Comparison of ENCODE assay signal across 8 cellular contexts in the genomic region with DNA sequence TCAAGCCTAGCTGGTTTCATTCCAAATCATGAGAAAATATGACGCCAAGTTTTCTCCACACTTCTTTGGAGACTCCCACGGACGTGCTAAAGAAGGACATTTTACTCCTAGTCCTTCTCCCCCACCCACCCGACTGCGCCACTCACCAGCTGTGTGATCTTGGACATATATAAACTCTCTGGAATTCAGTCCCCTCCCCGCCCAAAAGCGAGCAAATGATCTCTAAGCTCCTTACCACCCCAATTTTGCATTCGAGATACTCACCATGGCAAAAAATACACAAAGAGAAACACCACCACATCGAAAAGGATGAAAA. TPM values are rescaled to one million over a fixed set of nuclear protein-coding genes. Genes with fewer than 3 reads are reported as not detected.
DNase-seq lines count a peak whose midpoint lies in the region; ATAC-seq, FAIRE-seq and TF ChIP-seq lines count a peak whose summit lies in the region.

No MANE protein-coding gene starts in this region.

- H3K4me3 Mint-ChIP-seq in astrocyte (ENCODE audit: unreplicated experiment) = peak overlapping the region; percentile 99

- FAIRE-seq in astrocyte (lab: Jason Lieb, UNC) = no peak

- peak overlapping the region; percentile 49 for H3K4me2 ChIP-seq in KMS-11
- H3K4me2 ChIP-seq in astrocyte (ENCODE audit: low read length) = peak overlapping the region; percentile 97

- H3K27me3 Mint-ChIP-seq in astrocyte (ENCODE audit: low read depth, unreplicated experiment) = no peaks in the 10 kb centered on the region

- peak overlapping the region; percentile 74 for H2AFZ ChIP-seq in KMS-11 (ENCODE audit: low read depth)
- H2AFZ ChIP-seq in astrocyte (ENCODE audit: low read depth, low read length) = peak overlapping the region; percentile 91

- no peaks in the 10 kb centered on the region for H3K27me3 ChIP-seq in KMS-11 (ENCODE audit: insufficient read depth, low read depth)
- no peaks in the 10 kb centered on the region for H3K27me3 ChIP-seq in astrocyte (ENCODE audit: insufficient read depth, low read length)

- peak; percentile 17 for ATAC-seq in GM21529 (IDR thresholded peaks at IDR 0.05; ENCODE audit: unreplicated experiment)

- H3K27ac Mint-ChIP-seq in astrocyte (ENCODE audit: unreplicated experiment) = peak overlapping the region; percentile 97

- H3K9ac ChIP-seq in KMS-11 = peak overlapping the region; percentile 78
- H3K9ac ChIP-seq in astrocyte (ENCODE audit: low read length) = peak overlapping the region; percentile 96

- no peaks in the 10 kb centered on the region for H3K36me3 ChIP-seq in KMS-11 (ENCODE audit: insufficient read depth)
- peaks cover 14% of the 10 kb centered on the region for H3K36me3 ChIP-seq in astrocyte (ENCODE audit: insufficient read depth, low read length)

- H4K20me1 ChIP-seq in KMS-11 (ENCODE audit: insufficient read depth) = no peaks in the 10 kb centered on the region
- no peaks in the 10 kb centered on the region for H4K20me1 ChIP-seq in astrocyte (ENCODE audit: insufficient read depth, low read length)

- H3K4me1 Mint-ChIP-seq in astrocyte (ENCODE audit: low read depth, unreplicated experiment) = peaks cover 6% of the 10 kb centered on the region

- peaks cover 15% of the 10 kb centered on the region for H3K4me1 ChIP-seq in KMS-11 (ENCODE audit: low read depth, poor library complexity, severe bottlenecking)
- H3K4me1 ChIP-seq in astrocyte (ENCODE audit: insufficient read depth, low read length) = peaks cover 16% of the 10 kb centered on the region

- DNase-seq in astrocyte (ENCODE audit: low read depth) (no peak), cortex of kidney (lab: John Stamatoyannopoulos, UW) (no peak), DMS79 treated with DMSO at 0.1 percent for 48 hours (lab: John Stamatoyannopoulos, UW) (no peak)
- peak; percentile 50 for DNase-seq in stimulated activated CD4-positive, alpha-beta T cell treated with anti-CD3 and anti-CD28 coated beads, Interleukin-15, amount 100 ng/mL, for 24 hours

- H3K36me3 Mint-ChIP-seq in astrocyte (ENCODE audit: low read depth, unreplicated experiment) = peaks cover 12% of the 10 kb centered on the region

- H3K27ac ChIP-seq in C4-2B = peak overlapping the region; percentile 89
- H3K27ac ChIP-seq in KMS-11 = peak overlapping the region; percentile 81
- H3K27ac ChIP-seq in astrocyte (ENCODE audit: low read depth, low read length) = peak overlapping the region; percentile 95

- TF ChIP-seq CTCF in C4-2B (conservative IDR thresholded peaks at IDR 0.05) (no peak), KMS-11 (conservative IDR thresholded peaks at IDR 0.05; ENCODE audit: low read depth, low read length) (no peak), astrocyte (IDR thresholded peaks at IDR 0.05; ENCODE audit: insufficient read depth, low read depth, low read length) (no peak)

- peaks cover 3% of the 10 kb centered on the region for H3K9me3 Mint-ChIP-seq in astrocyte (ENCODE audit: unreplicated experiment)

- peak overlapping the region; percentile 24 for H3K4me3 ChIP-seq in KMS-11 (IDR thresholded peaks at IDR 0.05; ENCODE audit: insufficient read depth, low read depth, low read length)
- peak overlapping the region; percentile 99 for H3K4me3 ChIP-seq in astrocyte (ENCODE audit: insufficient read depth, low read depth, low read length)
- H3K4me3 ChIP-seq in iPS-18c (ENCODE audit: insufficient read depth, low read depth, low read length) = peak overlapping the region; percentile 98

- H3K79me2 ChIP-seq in KMS-11 (ENCODE audit: insufficient read depth, low read depth) (peaks cover 26% of the 10 kb centered on the region), astrocyte (ENCODE audit: insufficient read depth, low read length) (peaks cover 40% of the 10 kb centered on the region)

- no peaks in the 10 kb centered on the region for H3K9me3 ChIP-seq in astrocyte (ENCODE audit: insufficient read depth, low read depth, low read length)
- H3K9me3 ChIP-seq in iPS-18c (ENCODE audit: control insufficient read depth, insufficient read depth, low read length) = no peaks in the 10 kb centered on the region

RNA-seq across cellular contexts. Expression of gene FABP2, which starts 21.9 kb away (rescaled TPM):
- total RNA-seq in astrocyte = not detected in 2 replicates

Comparison
In these comparisons a context has a peak if more than half of its experiments do, and no peak if none do; other contexts are left out.
1. H3K4me3 ChIP-seq: peak in every context shown above with its lines; median percentile 99 in astrocyte; 98 in iPS-18c; 24 in KMS-11.